ENCODE assay signal across 11 cellular contexts in the genomic region with DNA sequence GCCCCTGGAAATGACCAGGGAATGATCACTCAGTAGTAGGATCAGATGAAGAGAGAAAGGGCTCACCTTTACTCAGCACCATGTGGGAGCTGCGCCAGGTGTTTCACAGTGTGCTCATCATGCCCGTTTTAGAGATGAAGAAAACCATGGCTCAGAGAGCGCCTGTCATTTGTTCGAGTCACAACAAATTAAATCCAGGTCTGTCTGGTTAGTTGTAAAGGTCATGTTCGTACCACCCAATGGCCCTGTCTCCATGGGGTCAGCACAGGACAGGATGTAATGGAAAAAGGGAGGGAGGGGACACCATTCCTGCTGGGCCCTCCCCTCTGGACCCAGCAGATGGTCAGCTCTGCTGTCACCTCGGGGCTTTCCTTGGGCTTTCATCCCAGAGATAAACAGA. TPM values are rescaled to one million over a fixed set of nuclear protein-coding genes. Genes with fewer than 3 reads are reported as not detected.
DNase-seq lines count a peak whose midpoint lies in the region; ATAC-seq and TF ChIP-seq lines count a peak whose summit lies in the region.
"Had no signal": no experiment of that assay in that cellular context is flagged by ENCODE, and none has a peak within 500 bp of the region (broad histone marks: within the 10 kb centered on the region; RNA-seq: fewer than 3 reads in every experiment).

No MANE protein-coding gene starts in this region.

- DNase-seq in right atrium auricular region (ENCODE audit: low spot score) (no peak), left ventricle myocardium superior (no peak), fibroblast of gingiva (ENCODE audit: low read depth) (peak; percentile 22), omental fat pad (ENCODE audit: low spot score) (no peak), vagina (ENCODE audit: extremely low spot score in 2 of 2) (no peak), SHP77 treated with DMSO at 0.1 percent for 48 hours (lab: John Stamatoyannopoulos, UW) (no peak)
- DNase-seq in stimulated activated CD4-positive, alpha-beta T cell treated with anti-CD3 and anti-CD28 coated beads, Interleukin-4, amount 100 ng/mL, for 1 hour: no peak
- DNase-seq: AML-193, NCI-H146 had no signal

- H3K27me3 ChIP-seq in right atrium auricular region (no peaks in the 10 kb centered on the region), vagina (no peaks in the 10 kb centered on the region)

- TF ChIP-seq CTCF in right atrium auricular region (IDR thresholded peaks at IDR 0.05): no peak
- TF ChIP-seq CTCF in omental fat pad (IDR thresholded peaks at IDR 0.05): no peak
- TF ChIP-seq CTCF in vagina (IDR thresholded peaks at IDR 0.05): no peak

- H3K4me3 ChIP-seq in right atrium auricular region: no peak overlapping the region
- no peak overlapping the region for H3K4me3 ChIP-seq in vagina

- no peak for TF ChIP-seq POLR2A in vagina (IDR thresholded peaks at IDR 0.05)

- H3K4me1 ChIP-seq in right atrium auricular region (peaks cover 0 to 93% of the 10 kb centered on the region in 2 donors), vagina (peaks cover 91% of the 10 kb centered on the region)

- H3K27ac ChIP-seq in right atrium auricular region (peak overlapping the region; percentile 78 to 84), vagina (peak overlapping the region; percentile 97)

- H3K9me3 ChIP-seq in right atrium auricular region (no peaks in the 10 kb centered on the region), vagina (no peaks in the 10 kb centered on the region)

- intact Hi-C loops in left ventricle myocardium superior (cut with micrococcal nuclease) (no loop called here), vagina (cut with DNase I) (no loop called here)

- H3K36me3 ChIP-seq in right atrium auricular region: no peaks in the 10 kb centered on the region
- no peaks in the 10 kb centered on the region for H3K36me3 ChIP-seq in vagina

- ATAC-seq in left ventricle myocardium superior (no peak), omental fat pad (ENCODE audit: low FRiP score) (peak; percentile 16), HG03108 (IDR thresholded peaks at IDR 0.05; ENCODE audit: unreplicated experiment) (no peak)
- ATAC-seq: left lobe of liver had no signal

RNA-seq across cellular contexts. Expression of gene KIRREL1, which starts 15.2 kb away (rescaled TPM):
- 10 to 100 TPM; 12.3 to 21.9 TPM for total RNA-seq in right atrium auricular region
- total RNA-seq in left ventricle myocardium superior: 10.0 TPM
- total RNA-seq in omental fat pad: 10 to 100 TPM; 47.2 to 81.6 (median 61.6) TPM
- total RNA-seq in vagina: 34.9 TPM
